In genomic region chr12:123126294-123127144, GRCh38 we compare ENCODE assay signal across 1 cellular context.
TF ChIP-seq lines count a peak whose summit lies in the region.

No MANE protein-coding gene starts in this region.

TF ChIP-seq in K562, 482 proteins besides CTCF, POLR2A, EP300 and RAD21 (continued from another document and continues in another):
- TF ChIP-seq PKNOX1 (IDR thresholded peaks at IDR 0.05) (peak; percentile 94), TCF3 (CRISPR knock-in tag; IDR thresholded peaks at IDR 0.05) (no peak; the same call in 1 of the 2 replicates), KDM2B (CRISPR knock-in tag; IDR thresholded peaks at IDR 0.05) (no peak), KLF6 (CRISPR knock-in tag; IDR thresholded peaks at IDR 0.05; ENCODE audit: borderline replicate concordance) (no peak), HEY1 (CRISPR knock-in tag; IDR thresholded peaks at IDR 0.05; ENCODE audit: borderline replicate concordance) (no peak), MTF1 (CRISPR knock-in tag; IDR thresholded peaks at IDR 0.05; ENCODE audit: borderline replicate concordance) (no peak), ZNF12 (CRISPR knock-in tag; IDR thresholded peaks at IDR 0.05) (no peak), ZNF197 (CRISPR knock-in tag; IDR thresholded peaks at IDR 0.05; ENCODE audit: low read depth) (0 out of 2 replicates have a peak, but pooled peaks have one; percentile 55), LARP7 (IDR thresholded peaks at IDR 0.05) (no peak), ZNF24 (IDR thresholded peaks at IDR 0.05) (peak; percentile 22; the same call in 1 of the 2 replicates), CHD1 (IDR thresholded peaks at IDR 0.05; ENCODE audit: low read length) (no peak), MTA3 (IDR thresholded peaks at IDR 0.05; ENCODE audit: borderline replicate concordance) (peak; percentile 59; the same call in 1 of the 2 replicates), L3MBTL2 (IDR thresholded peaks at IDR 0.05) (no peak), MAFK (IDR thresholded peaks at IDR 0.05; ENCODE audit: low read length) (peak; percentile 98), SMAD1 (IDR thresholded peaks at IDR 0.05; ENCODE audit: low read depth, low read length, partially characterized antibody) (no peak), ATF6 (CRISPR knock-in tag; IDR thresholded peaks at IDR 0.05) (no peak), CREB3L1 (IDR thresholded peaks at IDR 0.05; ENCODE audit: borderline replicate concordance, low read depth) (no peak), CCNT2 (IDR thresholded peaks at IDR 0.05; ENCODE audit: borderline replicate concordance, extremely low read depth, insufficient read length, low read depth, low read length) (peak; percentile 39), E2F4 (CRISPR knock-in tag; IDR thresholded peaks at IDR 0.05; ENCODE audit: low read depth) (no peak), MNT (conservative IDR thresholded peaks at IDR 0.05) (peak; percentile 56 to 69), PCBP2 (IDR thresholded peaks at IDR 0.05; ENCODE audit: low read depth, low read length, poor library complexity, severe bottlenecking) (no peak), ZNF444 (CRISPR knock-in tag; IDR thresholded peaks at IDR 0.05) (no peak), XRCC4 (IDR thresholded peaks at IDR 0.05; ENCODE audit: extremely low read depth, insufficient read depth, insufficient read length) (no peak), SMARCA5 (IDR thresholded peaks at IDR 0.05) (no peak), NCOA6 (IDR thresholded peaks at IDR 0.05) (no peak), HINFP (tag; conservative IDR thresholded peaks at IDR 0.05; ENCODE audit: low read depth) (no peak), ARID3B (CRISPR knock-in tag; IDR thresholded peaks at IDR 0.05; ENCODE audit: borderline replicate concordance) (no peak), ZNF133 (CRISPR knock-in tag; IDR thresholded peaks at IDR 0.05) (no peak), ZNF143 (CRISPR knock-in tag; IDR thresholded peaks at IDR 0.05) (no peak), ARID4B (CRISPR knock-in tag; IDR thresholded peaks at IDR 0.05) (no peak), POU5F1 (IDR thresholded peaks at IDR 0.05; ENCODE audit: borderline replicate concordance, low read depth, low read length, partially characterized antibody) (no peak), CTCFL (IDR thresholded peaks at IDR 0.05; ENCODE audit: borderline replicate concordance, insufficient read depth, low read depth, low read length, poor library complexity, severe bottlenecking) (no peak), BRF2 (IDR thresholded peaks at IDR 0.05; ENCODE audit: borderline replicate concordance, insufficient read depth, insufficient read length) (no peak), ZNF232 (CRISPR knock-in tag; IDR thresholded peaks at IDR 0.05) (no peak), ZBTB43 (CRISPR knock-in tag; IDR thresholded peaks at IDR 0.05) (no peak), YY1 (IDR thresholded peaks at IDR 0.05; ENCODE audit: borderline replicate concordance in 1 of 3, control insufficient read depth in 1 of 3, extremely low read depth in 1 of 3, insufficient read depth in 3 of 3, insufficient read length in 1 of 3, insufficient replicate concordance in 2 of 3, low read depth in 1 of 3, low read length in 2 of 3) (peak in 1 of 3 experiments; percentile 66), GTF2B (IDR thresholded peaks at IDR 0.05; ENCODE audit: extremely low read depth, insufficient read length) (no peak)
